In the genomic region with DNA sequence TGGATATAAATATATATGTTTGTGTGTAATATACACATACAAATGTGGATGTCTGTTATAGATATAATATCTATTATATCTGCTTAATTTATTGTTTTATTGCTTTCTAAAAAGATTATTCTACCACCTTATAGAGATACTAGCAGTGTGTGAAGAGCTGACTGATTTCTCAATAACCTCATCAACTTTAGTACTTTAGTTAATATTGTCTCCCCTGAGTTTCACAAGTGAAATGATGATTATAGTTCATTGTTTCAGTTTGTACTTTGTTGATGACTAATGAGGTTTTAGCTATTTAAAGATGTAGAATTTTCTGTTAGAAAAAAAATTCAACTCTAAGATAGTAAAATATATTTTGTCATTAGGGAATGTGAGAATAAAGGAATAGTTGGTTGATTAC, we compare ENCODE assay signal across 1 cellular context.
TF ChIP-seq lines count a peak whose summit lies in the region.

No MANE protein-coding gene starts in this region.

TF ChIP-seq in SK-N-SH treated with all-trans-retinoic acid at 6 μM for 48 hours, 23 proteins besides CTCF, POLR2A, EP300 and RAD21 (continued from another document):
- TF ChIP-seq, protein P1, sequence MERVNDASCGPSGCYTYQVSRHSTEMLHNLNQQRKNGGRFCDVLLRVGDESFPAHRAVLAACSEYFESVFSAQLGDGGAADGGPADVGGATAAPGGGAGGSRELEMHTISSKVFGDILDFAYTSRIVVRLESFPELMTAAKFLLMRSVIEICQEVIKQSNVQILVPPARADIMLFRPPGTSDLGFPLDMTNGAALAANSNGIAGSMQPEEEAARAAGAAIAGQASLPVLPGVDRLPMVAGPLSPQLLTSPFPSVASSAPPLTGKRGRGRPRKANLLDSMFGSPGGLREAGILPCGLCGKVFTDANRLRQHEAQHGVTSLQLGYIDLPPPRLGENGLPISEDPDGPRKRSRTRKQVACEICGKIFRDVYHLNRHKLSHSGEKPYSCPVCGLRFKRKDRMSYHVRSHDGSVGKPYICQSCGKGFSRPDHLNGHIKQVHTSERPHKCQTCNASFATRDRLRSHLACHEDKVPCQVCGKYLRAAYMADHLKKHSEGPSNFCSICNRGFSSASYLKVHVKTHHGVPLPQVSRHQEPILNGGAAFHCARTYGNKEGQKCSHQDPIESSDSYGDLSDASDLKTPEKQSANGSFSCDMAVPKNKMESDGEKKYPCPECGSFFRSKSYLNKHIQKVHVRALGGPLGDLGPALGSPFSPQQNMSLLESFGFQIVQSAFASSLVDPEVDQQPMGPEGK (CRISPR knock-in tag; IDR thresholded peaks at IDR 0.05; ENCODE audit: borderline replicate concordance) = no peak
- no peak for TF ChIP-seq SNAI2 (CRISPR knock-in tag; IDR thresholded peaks at IDR 0.05)
- TF ChIP-seq, protein P2, sequence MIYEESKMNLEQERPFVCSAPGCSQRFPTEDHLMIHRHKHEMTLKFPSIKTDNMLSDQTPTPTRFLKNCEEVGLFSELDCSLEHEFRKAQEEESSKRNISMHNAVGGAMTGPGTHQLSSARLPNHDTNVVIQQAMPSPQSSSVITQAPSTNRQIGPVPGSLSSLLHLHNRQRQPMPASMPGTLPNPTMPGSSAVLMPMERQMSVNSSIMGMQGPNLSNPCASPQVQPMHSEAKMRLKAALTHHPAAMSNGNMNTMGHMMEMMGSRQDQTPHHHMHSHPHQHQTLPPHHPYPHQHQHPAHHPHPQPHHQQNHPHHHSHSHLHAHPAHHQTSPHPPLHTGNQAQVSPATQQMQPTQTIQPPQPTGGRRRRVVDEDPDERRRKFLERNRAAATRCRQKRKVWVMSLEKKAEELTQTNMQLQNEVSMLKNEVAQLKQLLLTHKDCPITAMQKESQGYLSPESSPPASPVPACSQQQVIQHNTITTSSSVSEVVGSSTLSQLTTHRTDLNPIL (CRISPR knock-in tag; IDR thresholded peaks at IDR 0.05; ENCODE audit: low read depth) = no peak
- no peak for TF ChIP-seq ZNF70 (CRISPR knock-in tag; IDR thresholded peaks at IDR 0.05)
- TF ChIP-seq, protein P3, sequence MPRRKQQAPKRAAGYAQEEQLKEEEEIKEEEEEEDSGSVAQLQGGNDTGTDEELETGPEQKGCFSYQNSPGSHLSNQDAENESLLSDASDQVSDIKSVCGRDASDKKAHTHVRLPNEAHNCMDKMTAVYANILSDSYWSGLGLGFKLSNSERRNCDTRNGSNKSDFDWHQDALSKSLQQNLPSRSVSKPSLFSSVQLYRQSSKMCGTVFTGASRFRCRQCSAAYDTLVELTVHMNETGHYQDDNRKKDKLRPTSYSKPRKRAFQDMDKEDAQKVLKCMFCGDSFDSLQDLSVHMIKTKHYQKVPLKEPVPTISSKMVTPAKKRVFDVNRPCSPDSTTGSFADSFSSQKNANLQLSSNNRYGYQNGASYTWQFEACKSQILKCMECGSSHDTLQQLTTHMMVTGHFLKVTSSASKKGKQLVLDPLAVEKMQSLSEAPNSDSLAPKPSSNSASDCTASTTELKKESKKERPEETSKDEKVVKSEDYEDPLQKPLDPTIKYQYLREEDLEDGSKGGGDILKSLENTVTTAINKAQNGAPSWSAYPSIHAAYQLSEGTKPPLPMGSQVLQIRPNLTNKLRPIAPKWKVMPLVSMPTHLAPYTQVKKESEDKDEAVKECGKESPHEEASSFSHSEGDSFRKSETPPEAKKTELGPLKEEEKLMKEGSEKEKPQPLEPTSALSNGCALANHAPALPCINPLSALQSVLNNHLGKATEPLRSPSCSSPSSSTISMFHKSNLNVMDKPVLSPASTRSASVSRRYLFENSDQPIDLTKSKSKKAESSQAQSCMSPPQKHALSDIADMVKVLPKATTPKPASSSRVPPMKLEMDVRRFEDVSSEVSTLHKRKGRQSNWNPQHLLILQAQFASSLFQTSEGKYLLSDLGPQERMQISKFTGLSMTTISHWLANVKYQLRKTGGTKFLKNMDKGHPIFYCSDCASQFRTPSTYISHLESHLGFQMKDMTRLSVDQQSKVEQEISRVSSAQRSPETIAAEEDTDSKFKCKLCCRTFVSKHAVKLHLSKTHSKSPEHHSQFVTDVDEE (CRISPR knock-in tag; IDR thresholded peaks at IDR 0.05) = no peak
- TF ChIP-seq ZNF8 (CRISPR knock-in tag; IDR thresholded peaks at IDR 0.05) = no peak
- no peak for TF ChIP-seq TCF4 (CRISPR knock-in tag; IDR thresholded peaks at IDR 0.05; ENCODE audit: borderline replicate concordance)
- TF ChIP-seq ZFP3 (CRISPR knock-in tag; IDR thresholded peaks at IDR 0.05) = no peak
- no peak for TF ChIP-seq OSR1 (CRISPR knock-in tag; IDR thresholded peaks at IDR 0.05)
- TF ChIP-seq TOX (CRISPR knock-in tag; IDR thresholded peaks at IDR 0.05; ENCODE audit: borderline replicate concordance) = no peak
- no peak for TF ChIP-seq RARB (CRISPR knock-in tag; IDR thresholded peaks at IDR 0.05)
- TF ChIP-seq PPARA (CRISPR knock-in tag; IDR thresholded peaks at IDR 0.05; ENCODE audit: borderline replicate concordance) = no peak
- no peak for TF ChIP-seq CSDC2 (CRISPR knock-in tag; IDR thresholded peaks at IDR 0.05)
